ENCODE assay signal across 8 cellular contexts in the genomic region with DNA sequence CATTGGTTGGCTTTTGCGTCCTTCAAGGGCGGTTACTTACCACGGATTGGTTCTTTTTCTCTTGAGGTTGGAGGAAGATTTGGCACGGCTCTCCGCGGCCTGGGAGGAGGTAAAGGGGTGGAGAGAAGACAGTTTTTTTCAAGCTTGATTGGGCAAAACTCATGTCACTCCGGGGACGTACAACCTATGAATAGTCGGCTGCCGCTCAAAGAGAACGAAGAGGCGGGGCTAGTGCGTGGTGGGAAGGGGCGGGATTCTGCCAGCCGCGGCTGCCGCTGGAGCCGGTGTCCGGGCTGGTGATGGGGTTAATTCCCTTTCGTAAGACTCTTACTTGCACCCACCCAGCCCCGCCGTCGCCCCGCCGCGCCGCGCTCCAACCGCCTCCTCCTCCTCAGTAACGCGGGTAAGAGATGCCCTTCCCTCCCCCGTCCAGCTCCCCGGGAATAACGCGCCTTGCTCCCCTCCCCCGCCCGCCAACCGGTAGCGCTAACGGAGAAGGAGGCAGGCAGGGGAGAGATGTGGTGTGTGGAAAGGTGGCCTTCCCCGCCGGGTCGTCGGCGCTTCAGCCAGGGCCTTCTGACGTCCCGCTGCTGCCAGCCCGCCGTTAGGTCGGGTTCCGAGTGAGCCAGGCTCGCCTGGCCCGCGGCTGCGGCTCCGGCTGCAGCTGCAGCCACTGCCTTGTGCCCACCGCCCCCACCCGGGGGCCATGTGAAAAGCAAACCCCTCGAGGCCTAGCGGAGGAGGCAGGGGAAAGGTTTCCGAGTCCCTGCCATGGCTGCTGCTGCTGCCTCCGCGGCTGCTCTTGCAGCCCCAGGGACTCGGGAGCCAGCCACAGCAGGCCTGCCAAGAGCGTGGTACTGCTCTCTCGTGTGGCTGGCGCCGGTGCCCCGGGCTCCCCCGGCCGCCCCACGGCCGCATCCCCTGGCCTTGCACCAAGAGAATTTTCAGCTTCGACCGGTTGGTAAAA. TPM values are rescaled to one million over a fixed set of nuclear protein-coding genes. Genes with fewer than 3 reads are reported as not detected.
DNase-seq lines count a peak whose midpoint lies in the region; ATAC-seq, FAIRE-seq and TF ChIP-seq lines count a peak whose summit lies in the region.

A gene (plus strand): TSS at position 254 of the 967 bp plus-strand sequence. CDS start 73,362 bp downstream, outside the sequence.

- H3K36me3 ChIP-seq in HepG2 (replicated peaks in 1 of 2; ENCODE audit: control insufficient read depth in 1 of 2, insufficient read depth in 2 of 2, low read length in 2 of 2) = no peaks in the 10 kb centered on the region

- no peaks in the 10 kb centered on the region for H3K9me3 Mint-ChIP-seq in CD4-positive, alpha-beta T cell

- H3K4me3 ChIP-seq in HepG2 (replicated peaks in 1 of 3; ENCODE audit: insufficient read depth in 1 of 3, low read depth in 2 of 3, low read length in 3 of 3) = peak within 1 kb of the TSS; percentile 76 to 94 (median 87)

- no peaks in the 10 kb centered on the region for H4K20me1 ChIP-seq in HepG2 (ENCODE audit: insufficient read depth, low read length)

- peak within 1 kb of the TSS; percentile 87 for H3K4me2 ChIP-seq in HepG2 (ENCODE audit: low read depth, low read length)

- TF ChIP-seq POLR2A in HepG2 (IDR thresholded peaks at IDR 0.05; ENCODE audit: insufficient read depth in 1 of 2, low read depth in 2 of 2, low read length in 2 of 2) = peak; percentile 64 to 69

- H2AFZ ChIP-seq in HepG2 (ENCODE audit: low read length) = peak within 1 kb of the TSS; percentile 98

- no peak for TF ChIP-seq CTCF in CD4-positive, alpha-beta T cell (IDR thresholded peaks at IDR 0.05)
- TF ChIP-seq CTCF in HepG2 (CRISPR knock-in tag; IDR thresholded peaks at IDR 0.05) = peak; percentile 73

- H3K79me2 ChIP-seq in HepG2 (ENCODE audit: insufficient read depth, low read length) = peaks cover 76% of the 10 kb centered on the region

- no peak within 1 kb of the TSS for H3K4me3 Mint-ChIP-seq in CD4-positive, alpha-beta T cell

- H3K27ac ChIP-seq in CD4-positive, alpha-beta T cell (ENCODE audit: low read depth, low read length) = peak within 1 kb of the TSS; percentile 79
- H3K27ac ChIP-seq in HepG2 (ENCODE audit: extremely low read length, insufficient read depth, low read length) = peak within 1 kb of the TSS; percentile 95

- H3K27me3 Mint-ChIP-seq in CD4-positive, alpha-beta T cell = no peaks in the 10 kb centered on the region

- H3K9me3 ChIP-seq in CD4-positive, alpha-beta T cell (ENCODE audit: control insufficient read depth, low read length) = no peaks in the 10 kb centered on the region
- H3K9me3 ChIP-seq in HepG2 (ENCODE audit: low read length) = no peaks in the 10 kb centered on the region

- peak; percentile 84 to 96 (median 90) for DNase-seq in CD4-positive, alpha-beta T cell
- DNase-seq in NCI-H82 (lab: John Stamatoyannopoulos, UW) (peak; percentile 100), dermis microvascular lymphatic vessel endothelial cell (ENCODE audit: low read depth in 2 of 2) (peak; percentile 100), HepG2 (ENCODE audit: low spot score) (peak; percentile 100)
- DNase-seq in activated CD4-positive, alpha-beta T cell treated with anti-CD3 and anti-CD28 coated beads, Interleukin-2, amount 50 U/mL, for 48 hours = peak; percentile 95 to 96
- DNase-seq in stimulated activated CD4-positive, alpha-beta T cell treated with anti-CD3 and anti-CD28 coated beads, Interleukin-4, amount 100 ng/mL, for 1 hour = peak; percentile 92

- H3K27ac Mint-ChIP-seq in CD4-positive, alpha-beta T cell = no peak within 1 kb of the TSS

- H3K36me3 Mint-ChIP-seq in CD4-positive, alpha-beta T cell (ENCODE audit: low read depth) = no peaks in the 10 kb centered on the region

- intact Hi-C loops in CD4-positive, alpha-beta T cell (cut with DNase I, micrococcal nuclease) = loop anchor here (1.0 to 5.0 kb wide), 7 partner anchors 61 to 613 kb away; a partner anchor contains a TSS
- intact Hi-C loops in HepG2 (cut with micrococcal nuclease; ENCODE audit: unreplicated experiment) = loop anchor here (1.0 to 10.0 kb wide), 5 partner anchors 59 to 614 kb away; a partner anchor contains a TSS

- no TSS peak for BruUV-seq in HepG2 (replicated peaks; lab: Mats Ljungman, UMichigan)

- peak; percentile 77 for ATAC-seq in CD4-positive, alpha-beta T cell (ENCODE audit: poor library complexity)
- ATAC-seq in GM19397 (IDR thresholded peaks at IDR 0.05; ENCODE audit: unreplicated experiment) = peak; percentile 71
- ATAC-seq in HG03571 (IDR thresholded peaks at IDR 0.05; ENCODE audit: unreplicated experiment) = peak; percentile 77
- peak; percentile 89 for ATAC-seq in HepG2

- in situ Hi-C loops in HepG2 (cut with HindIII; ENCODE audit: extremely low pct_ligation_motif_present, low pct_unique_long_range_greater_than_20kb) = no loop called here

- H3K4me1 ChIP-seq in HepG2 (ENCODE audit: insufficient read depth, low read length) = peaks cover 56% of the 10 kb centered on the region

- H3K27me3 ChIP-seq in CD4-positive, alpha-beta T cell (ENCODE audit: control insufficient read depth, insufficient read depth, low read length) = no peaks in the 10 kb centered on the region
- H3K27me3 ChIP-seq in HepG2 (ENCODE audit: control insufficient read depth in 1 of 2, insufficient read depth in 2 of 2, low read length in 2 of 2) = no peaks in the 10 kb centered on the region; a peak in 1 of 5 replicates

- peak; percentile 91 for FAIRE-seq in HepG2 (lab: Jason Lieb, UNC)

- TF ChIP-seq EP300 in HepG2 (IDR thresholded peaks at IDR 0.05; ENCODE audit: low read depth in 2 of 2, low read length in 2 of 2) = no peak
- TF ChIP-seq EP300 in HepG2 (CRISPR knock-in tag; IDR thresholded peaks at IDR 0.05; ENCODE audit: borderline replicate concordance) = no peak; the same call in 1 of the 2 replicates

- peak; percentile 81 for TF ChIP-seq RAD21 in HepG2 (CRISPR knock-in tag; IDR thresholded peaks at IDR 0.05)

- H3K9ac ChIP-seq in HepG2 (ENCODE audit: insufficient read depth, low read depth, low read length) = peak within 1 kb of the TSS; percentile 94

- H3K4me1 Mint-ChIP-seq in CD4-positive, alpha-beta T cell (ENCODE audit: low read depth) = peaks cover 32% of the 10 kb centered on the region

- POLR2A ChIA-PET in CD4-positive, alpha-beta T cell (lab: Charles Lee) = interaction anchor here (0.6 to 2.6 kb wide), 19 partner anchors 9 to 861 kb away, joined by 3 to 49 read pairs (median 5); a partner anchor contains a TSS
- POLR2A ChIA-PET in HepG2 (lab: Yijun Ruan, JAX) = interaction anchor here (0.6 to 1.4 kb wide), 27 partner anchors 10 to 1119 kb away, joined by 3 to 15 read pairs (median 4); a partner anchor contains a TSS

- CTCF ChIA-PET in CD4-positive, alpha-beta T cell (lab: Charles Lee) = interaction anchor here (1.2 to 1.6 kb wide), 2 partner anchors 12 to 527 kb away, joined by 4 to 5 read pairs; no protein-coding TSS in a partner anchor
- CTCF ChIA-PET in HepG2 (lab: Yijun Ruan, JAX; ENCODE audit: low intra/inter-chr PET ratio, low total read pairs) = no interaction called here

- under 1% methylated on average over 54 of the region's 75 CpGs for WGBS in HepG2 (ENCODE audit: low lambda C conversion rate)

TF ChIP-seq in HepG2, 621 proteins besides CTCF, POLR2A, EP300 and RAD21 (continues in another document):
- 0 out of 2 replicates have a peak, but pooled peaks have one; percentile 46 for TF ChIP-seq ZZZ3 (CRISPR knock-in tag; IDR thresholded peaks at IDR 0.05; ENCODE audit: borderline replicate concordance)
- peak; percentile 59; the same call in 1 of the 2 replicates for TF ChIP-seq ARHGAP35 (CRISPR knock-in tag; IDR thresholded peaks at IDR 0.05; ENCODE audit: borderline replicate concordance)

RNA-seq across cellular contexts. Expression of the gene that starts here (rescaled TPM):
- total RNA-seq in CD4-positive, alpha-beta T cell = 10 to 100 TPM; 39.7 to 41.4 TPM
- total RNA-seq in dermis microvascular lymphatic vessel endothelial cell (4.6 and 5.1 TPM in 2 replicates), HepG2 (2016; rRNA removed; fragmentation: Illumina TruSeq; extraction: Trizol) (15.7 and 20.3 TPM in 2 replicates)
- total RNA-seq in HepG2 (2016; cell fraction: cytosol; rRNA removed; fragmentation: Illumina TruSeq; extraction: Trizol; ENCODE audit: low read depth) = 62.3 and 68.9 TPM in 2 replicates
- 13.2 and 17.6 TPM in 2 replicates for total RNA-seq in HepG2 (2016; cell fraction: insoluble cytoplasmic fraction; rRNA removed; fragmentation: Illumina TruSeq; extraction: Trizol)
- total RNA-seq in HepG2 (2016; cell fraction: membrane; rRNA removed; fragmentation: Illumina TruSeq; extraction: Trizol) = 29.2 and 29.7 TPM in 2 replicates
- 23.8 and 26.9 TPM in 2 replicates for total RNA-seq in HepG2 (2016; cell fraction: nucleus; rRNA removed; fragmentation: Illumina TruSeq; extraction: Trizol)
- polyA plus RNA-seq in HepG2 (2011; rRNA removed) = 47.8 and 54.3 TPM in 2 replicates
- polyA plus RNA-seq in HepG2 (2011; cell fraction: cytosol; rRNA removed) = 48.2 and 49.9 TPM in 2 replicates
- 30.6 and 32.2 TPM in 2 replicates for polyA plus RNA-seq in HepG2 (2011; cell fraction: nucleus; rRNA removed)
- polyA plus RNA-seq in HepG2 (2012) = 27.5 and 28.8 TPM in 2 replicates
- polyA plus RNA-seq in HepG2 (2016; cell fraction: cytosol; fragmentation: Illumina TruSeq; extraction: Trizol; ENCODE audit: low read depth) = 9.2 and 10.9 TPM in 2 replicates
- polyA plus RNA-seq in HepG2 (2016; cell fraction: insoluble cytoplasmic fraction; fragmentation: Illumina TruSeq; extraction: Trizol; ENCODE audit: low read depth) = 49.0 and 58.2 TPM in 2 replicates
- 41.3 and 42.1 TPM in 2 replicates for polyA plus RNA-seq in HepG2 (2016; cell fraction: membrane; fragmentation: Illumina TruSeq; extraction: Trizol; ENCODE audit: low read depth)
- polyA plus RNA-seq in HepG2 (2016; cell fraction: nucleus; fragmentation: Illumina TruSeq; extraction: Trizol; ENCODE audit: insufficient read depth, low read depth) = 44.9 and 46.2 TPM in 2 replicates
- polyA minus RNA-seq in HepG2 (2011; rRNA and poly(A)+ RNA removed; ENCODE audit: low replicate concordance) = 47.7 and 55.2 TPM in 2 replicates
- 21.5 and 25.1 TPM in 2 replicates for polyA minus RNA-seq in HepG2 (2011; cell fraction: cytosol; rRNA and poly(A)+ RNA removed)
- polyA minus RNA-seq in HepG2 (2011; cell fraction: nucleus; rRNA and poly(A)+ RNA removed) = 59.4 and 65.8 TPM in 2 replicates

Comparison
In these comparisons a context has a peak if more than half of its experiments do, and no peak if none do; other contexts are left out.
1. Peak in every context shown above with its lines: DNase-seq, ATAC-seq, H3K4me3 ChIP-seq and H3K27ac ChIP-seq.